Comparison of ENCODE assay signal across 24 cellular contexts in the genomic region with DNA sequence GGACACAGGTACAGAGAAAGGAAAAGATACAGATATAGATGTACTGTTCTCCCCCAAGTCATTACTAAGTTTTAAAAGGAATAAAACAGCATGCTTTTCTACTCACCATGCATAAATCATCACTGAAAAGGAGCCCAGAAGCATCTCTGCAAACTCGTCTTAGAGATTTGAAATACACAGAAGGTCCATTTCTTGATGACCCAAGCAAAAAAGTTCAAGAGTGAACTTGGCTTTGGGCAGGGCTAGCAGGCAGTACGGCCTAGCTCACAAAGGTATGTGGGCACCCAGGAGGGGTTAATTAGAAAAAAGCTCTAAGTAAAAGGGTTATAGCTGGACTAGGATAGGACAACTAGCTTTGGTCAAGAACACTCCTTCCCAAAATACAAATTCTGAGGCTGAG.
"Had no signal": no experiment of that assay in that cellular context is flagged by ENCODE, and none has a peak within 500 bp of the region (broad histone marks: within the 10 kb centered on the region; RNA-seq: fewer than 3 reads in every experiment).

No MANE protein-coding gene starts in this region.

- H3K4me2 ChIP-seq: SK-N-SH had no signal

- H3K27ac ChIP-seq: RWPE1 had no signal

- FAIRE-seq: HTR-8/SVneo had no signal

- ATAC-seq: Panc1, PC-3 had no signal

- DNase-seq: KBM-7; MG63; NCI-H1092; NCI-H1105 treated with DMSO at 0.1 percent for 48 hours; NCI-H1417 treated with DMSO at 0.1 percent for 48 hours; NCI-H146; NCI-H1694 treated with DMSO at 0.1 percent for 48 hours; NCI-H1930; NCI-H2081; NCI-H2107; NCI-H2171; NCI-H446; NCI-H510A; NCI-H524 treated with DMSO at 0.1 percent for 48 hours; NCI-H69; NCI-H774; NK-92 treated with Interleukin-12 subunit alpha and Interleukin-12 subunit beta, amount 100 ng/mL, for 24 hours; PC-3; SHP77; SK-N-SH; T-helper 1 cell had no signal

- H3K9me3 ChIP-seq: MG63, SK-N-SH had no signal

- H3K36me3 ChIP-seq: MG63 had no signal

- H3K4me3 ChIP-seq: MG63 had no signal

- H3K27me3 ChIP-seq: MG63 had no signal

- H3K9ac ChIP-seq: SK-N-SH had no signal
